Comparison of ENCODE assay signal across 1 cellular context in genomic region chr1:186301448-186301847, GRCh38.
TF ChIP-seq lines count a peak whose summit lies in the region.

No MANE protein-coding gene starts in this region.

TF ChIP-seq in K562, 482 proteins besides CTCF, POLR2A, EP300 and RAD21 (continued from another document):
- TF ChIP-seq RBM25 (IDR thresholded peaks at IDR 0.05; ENCODE audit: low read depth, low read length, severe bottlenecking) = no peak
- no peak for TF ChIP-seq ZNF3 (CRISPR knock-in tag; IDR thresholded peaks at IDR 0.05)
- no peak for TF ChIP-seq RFX7 (CRISPR knock-in tag; IDR thresholded peaks at IDR 0.05)
- no peak for TF ChIP-seq XRCC5 (IDR thresholded peaks at IDR 0.05; ENCODE audit: low read depth, low read length)
- TF ChIP-seq ZFPM2 (CRISPR knock-in tag; IDR thresholded peaks at IDR 0.05) = no peak
- TF ChIP-seq THRB (CRISPR knock-in tag; conservative IDR thresholded peaks at IDR 0.05) = no peak
- no peak for TF ChIP-seq ZBTB8A (IDR thresholded peaks at IDR 0.05; ENCODE audit: partially characterized antibody)
- no peak for TF ChIP-seq RUNX1 (IDR thresholded peaks at IDR 0.05; ENCODE audit: low read depth)
- no peak for TF ChIP-seq POLR2G (IDR thresholded peaks at IDR 0.05; ENCODE audit: low read depth, low read length)
- TF ChIP-seq ZFP1 (CRISPR knock-in tag; IDR thresholded peaks at IDR 0.05) = no peak
- no peak for TF ChIP-seq PHF21A (IDR thresholded peaks at IDR 0.05; ENCODE audit: borderline replicate concordance, low read depth)
- no peak for TF ChIP-seq SRSF3 (IDR thresholded peaks at IDR 0.05; ENCODE audit: insufficient read depth, low read length)
- TF ChIP-seq HDAC8 (tag; IDR thresholded peaks at IDR 0.05) = no peak
- no peak for TF ChIP-seq IFI16 (CRISPR knock-in tag; IDR thresholded peaks at IDR 0.05)
- no peak for TF ChIP-seq ZNF398 (CRISPR knock-in tag; IDR thresholded peaks at IDR 0.05)
